ENCODE assay signal across 14 cellular contexts in genomic region chr4:11566440-11567022, GRCh38.
DNase-seq lines count a peak whose midpoint lies in the region; ATAC-seq and TF ChIP-seq lines count a peak whose summit lies in the region.
"Had no signal": no experiment of that assay in that cellular context is flagged by ENCODE, and none has a peak within 500 bp of the region (broad histone marks: within the 10 kb centered on the region; RNA-seq: fewer than 3 reads in every experiment).

No MANE protein-coding gene starts in this region.

- H3K4me1 ChIP-seq in uterus = no peaks in the 10 kb centered on the region

- H3K36me3 ChIP-seq in uterus = no peaks in the 10 kb centered on the region

- no peak overlapping the region for H3K4me3 Mint-ChIP-seq in activated CD8-positive, alpha-beta T cell treated with anti-CD3 and anti-CD28 coated beads for 36 hours
- H3K4me3 Mint-ChIP-seq in activated CD8-positive, alpha-beta T cell treated with anti-CD3 and anti-CD28 coated beads, Interleukin-2, amount 10 ng/mL, durations not matched to agents 7 days and 5 days = no peak overlapping the region
- no peak overlapping the region for H3K4me3 Mint-ChIP-seq in stimulated activated naive CD8-positive, alpha-beta T cell treated with anti-CD3 and anti-CD28 coated beads, Interleukin-15, amount 100 ng/mL, for 72 hours
- H3K4me3 Mint-ChIP-seq in type B pancreatic cell = no peak overlapping the region
- H3K4me3 Mint-ChIP-seq: activated CD8-positive, alpha-beta memory T cell treated with anti-CD3 and anti-CD28 coated beads, Interleukin-2, amount 10 ng/mL, durations not matched to agents 7 days and 5 days; naive thymus-derived CD4-positive, alpha-beta T cell; T-helper 1 cell treated with Interleukin-12 subunit alpha and Interleukin-12 subunit beta and Interleukin-4 antibody, amounts not matched to agents 30 μg/mL and 1 μg/mL, for 36 hours had no signal

- CTCF ChIA-PET in activated CD8-positive, alpha-beta T cell treated with anti-CD3 and anti-CD28 coated beads for 36 hours (lab: Charles Lee) = no interaction called here
- CTCF ChIA-PET in activated CD8-positive, alpha-beta T cell treated with anti-CD3 and anti-CD28 coated beads, Interleukin-2, amount 10 ng/mL, durations not matched to agents 7 days and 5 days (lab: Charles Lee) = no interaction called here

- no peaks in the 10 kb centered on the region for H3K27me3 Mint-ChIP-seq in activated CD8-positive, alpha-beta T cell treated with anti-CD3 and anti-CD28 coated beads for 36 hours
- no peaks in the 10 kb centered on the region for H3K27me3 Mint-ChIP-seq in activated CD8-positive, alpha-beta T cell treated with anti-CD3 and anti-CD28 coated beads, Interleukin-2, amount 10 ng/mL, durations not matched to agents 7 days and 5 days (ENCODE audit: low read depth)
- H3K27me3 Mint-ChIP-seq in stimulated activated naive CD8-positive, alpha-beta T cell treated with anti-CD3 and anti-CD28 coated beads, Interleukin-15, amount 100 ng/mL, for 72 hours = no peaks in the 10 kb centered on the region
- no peaks in the 10 kb centered on the region for H3K27me3 Mint-ChIP-seq in type B pancreatic cell
- H3K27me3 Mint-ChIP-seq: activated CD8-positive, alpha-beta memory T cell treated with anti-CD3 and anti-CD28 coated beads, Interleukin-2, amount 10 ng/mL, durations not matched to agents 7 days and 5 days had no signal

- H3K27ac ChIP-seq in uterus = no peak overlapping the region

- POLR2A ChIA-PET in activated CD8-positive, alpha-beta T cell treated with anti-CD3 and anti-CD28 coated beads for 36 hours (lab: Charles Lee) = no interaction called here
- POLR2A ChIA-PET in activated CD8-positive, alpha-beta T cell treated with anti-CD3 and anti-CD28 coated beads, Interleukin-2, amount 10 ng/mL, durations not matched to agents 7 days and 5 days (lab: Charles Lee) = no interaction called here

- no peaks in the 10 kb centered on the region for H3K9me3 ChIP-seq in uterus

- H3K4me3 ChIP-seq in uterus = no peak overlapping the region

- no peaks in the 10 kb centered on the region for H3K36me3 Mint-ChIP-seq in activated CD8-positive, alpha-beta T cell treated with anti-CD3 and anti-CD28 coated beads for 36 hours (ENCODE audit: low read depth)
- no peaks in the 10 kb centered on the region for H3K36me3 Mint-ChIP-seq in activated CD8-positive, alpha-beta T cell treated with anti-CD3 and anti-CD28 coated beads, Interleukin-2, amount 10 ng/mL, durations not matched to agents 7 days and 5 days (ENCODE audit: low read depth)
- no peaks in the 10 kb centered on the region for H3K36me3 Mint-ChIP-seq in type B pancreatic cell
- H3K36me3 Mint-ChIP-seq: activated CD8-positive, alpha-beta memory T cell treated with anti-CD3 and anti-CD28 coated beads, Interleukin-2, amount 10 ng/mL, durations not matched to agents 7 days and 5 days had no signal

- no peaks in the 10 kb centered on the region for H3K27me3 ChIP-seq in uterus

- H3K9me3 Mint-ChIP-seq in activated CD8-positive, alpha-beta T cell treated with anti-CD3 and anti-CD28 coated beads for 36 hours = peaks cover 3% of the 10 kb centered on the region
- H3K9me3 Mint-ChIP-seq in activated CD8-positive, alpha-beta T cell treated with anti-CD3 and anti-CD28 coated beads, Interleukin-2, amount 10 ng/mL, durations not matched to agents 7 days and 5 days (ENCODE audit: insufficient read depth) = no peaks in the 10 kb centered on the region
- H3K9me3 Mint-ChIP-seq in stimulated activated naive CD8-positive, alpha-beta T cell treated with anti-CD3 and anti-CD28 coated beads, Interleukin-15, amount 100 ng/mL, for 72 hours = peaks cover 16 to 18% of the 10 kb centered on the region in 2 donors
- no peaks in the 10 kb centered on the region for H3K9me3 Mint-ChIP-seq in type B pancreatic cell
- H3K9me3 Mint-ChIP-seq: T-helper 1 cell treated with Interleukin-12 subunit alpha and Interleukin-12 subunit beta and Interleukin-4 antibody, amounts not matched to agents 30 μg/mL and 1 μg/mL, for 36 hours had no signal

- no peak overlapping the region for H3K27ac Mint-ChIP-seq in activated CD8-positive, alpha-beta T cell treated with anti-CD3 and anti-CD28 coated beads for 36 hours
- H3K27ac Mint-ChIP-seq in activated CD8-positive, alpha-beta T cell treated with anti-CD3 and anti-CD28 coated beads, Interleukin-2, amount 10 ng/mL, durations not matched to agents 7 days and 5 days = no peak overlapping the region
- H3K27ac Mint-ChIP-seq in stimulated activated naive CD8-positive, alpha-beta T cell treated with anti-CD3 and anti-CD28 coated beads, Interleukin-15, amount 100 ng/mL, for 72 hours = no peak overlapping the region
- no peak overlapping the region for H3K27ac Mint-ChIP-seq in type B pancreatic cell
- H3K27ac Mint-ChIP-seq: activated CD8-positive, alpha-beta memory T cell treated with anti-CD3 and anti-CD28 coated beads, Interleukin-2, amount 10 ng/mL, durations not matched to agents 7 days and 5 days; naive thymus-derived CD4-positive, alpha-beta T cell; T-helper 1 cell treated with Interleukin-12 subunit alpha and Interleukin-12 subunit beta and Interleukin-4 antibody, amounts not matched to agents 30 μg/mL and 1 μg/mL, for 36 hours had no signal

- intact Hi-C loops in activated CD8-positive, alpha-beta T cell treated with anti-CD3 and anti-CD28 coated beads for 36 hours (cut with micrococcal nuclease) = no loop called here
- intact Hi-C loops in uterus (cut with DNase I; ENCODE audit: low total_unique reads) = no loop called here

- no peak for DNase-seq in activated CD8-positive, alpha-beta T cell treated with anti-CD3 and anti-CD28 coated beads for 36 hours
- no peak for DNase-seq in activated CD8-positive, alpha-beta T cell treated with anti-CD3 and anti-CD28 coated beads, Interleukin-2, amount 10 ng/mL, durations not matched to agents 7 days and 5 days
- DNase-seq in MV-4-11 (lab: John Stamatoyannopoulos, UW) = peak; percentile 38
- no peak for DNase-seq in stimulated activated naive CD8-positive, alpha-beta T cell treated with anti-CD3 and anti-CD28 coated beads, Interleukin-15, amount 100 ng/mL, for 72 hours
- no peak for DNase-seq in GF-D8 (lab: John Stamatoyannopoulos, UW)
- no peak for DNase-seq in type B pancreatic cell (ENCODE audit: extremely low spot score, unreplicated experiment)
- DNase-seq in uterus = no peak
- DNase-seq: ACHN; activated CD8-positive, alpha-beta memory T cell treated with anti-CD3 and anti-CD28 coated beads, Interleukin-2, amount 10 ng/mL, durations not matched to agents 7 days and 5 days; DND-41; naive thymus-derived CD4-positive, alpha-beta T cell; NCI-H1417 treated with DMSO at 0.1 percent for 48 hours had no signal

- H3K4me1 Mint-ChIP-seq in activated CD8-positive, alpha-beta T cell treated with anti-CD3 and anti-CD28 coated beads for 36 hours (ENCODE audit: low read depth) = peaks cover 11% of the 10 kb centered on the region
- no peaks in the 10 kb centered on the region for H3K4me1 Mint-ChIP-seq in activated CD8-positive, alpha-beta T cell treated with anti-CD3 and anti-CD28 coated beads, Interleukin-2, amount 10 ng/mL, durations not matched to agents 7 days and 5 days (ENCODE audit: low read depth)
- H3K4me1 Mint-ChIP-seq in stimulated activated naive CD8-positive, alpha-beta T cell treated with anti-CD3 and anti-CD28 coated beads, Interleukin-15, amount 100 ng/mL, for 72 hours = no peaks in the 10 kb centered on the region
- no peaks in the 10 kb centered on the region for H3K4me1 Mint-ChIP-seq in type B pancreatic cell (ENCODE audit: unreplicated experiment)
- H3K4me1 Mint-ChIP-seq: activated CD8-positive, alpha-beta memory T cell treated with anti-CD3 and anti-CD28 coated beads, Interleukin-2, amount 10 ng/mL, durations not matched to agents 7 days and 5 days; naive thymus-derived CD4-positive, alpha-beta T cell had no signal

- TF ChIP-seq POLR2A in uterus (IDR thresholded peaks at IDR 0.05) = no peak

- TF ChIP-seq CTCF in activated CD8-positive, alpha-beta T cell treated with anti-CD3 and anti-CD28 coated beads for 36 hours (IDR thresholded peaks at IDR 0.05) = no peak
- TF ChIP-seq CTCF in type B pancreatic cell (conservative IDR thresholded peaks at IDR 0.05) (no peak), uterus (IDR thresholded peaks at IDR 0.05) (no peak)

- ATAC-seq in activated CD8-positive, alpha-beta T cell treated with anti-CD3 and anti-CD28 coated beads for 36 hours = peak; percentile 34
- no peak for ATAC-seq in activated CD8-positive, alpha-beta T cell treated with anti-CD3 and anti-CD28 coated beads, Interleukin-2, amount 10 ng/mL, durations not matched to agents 7 days and 5 days
- ATAC-seq in HG02884 (IDR thresholded peaks at IDR 0.05; ENCODE audit: unreplicated experiment) = peak; percentile 63
- ATAC-seq in stimulated activated naive CD8-positive, alpha-beta T cell treated with anti-CD3 and anti-CD28 coated beads, Interleukin-15, amount 100 ng/mL, for 72 hours = peak; percentile 26
- ATAC-seq: activated CD8-positive, alpha-beta memory T cell treated with anti-CD3 and anti-CD28 coated beads, Interleukin-2, amount 10 ng/mL, durations not matched to agents 7 days and 5 days; naive thymus-derived CD4-positive, alpha-beta T cell had no signal
